Comparison of ENCODE assay signal across 1 cellular context in genomic region chr4:186726440-186727148, GRCh38.
TF ChIP-seq lines count a peak whose summit lies in the region.

No MANE protein-coding gene starts in this region.

TF ChIP-seq in HepG2, 621 proteins besides CTCF, POLR2A, EP300 and RAD21 (continued from another document and continues in another):
- peak; percentile 91 for TF ChIP-seq AGO2 (optimal IDR thresholded peaks at IDR 0.05; ENCODE audit: low read depth, low read length)
- TF ChIP-seq ZNF776 (CRISPR knock-in tag; IDR thresholded peaks at IDR 0.05), result no peak
- peak; percentile 50; the same call in 1 of the 2 replicates for TF ChIP-seq ZNF790 (CRISPR knock-in tag; IDR thresholded peaks at IDR 0.05; ENCODE audit: borderline replicate concordance)
- TF ChIP-seq PRMT3 (CRISPR knock-in tag; IDR thresholded peaks at IDR 0.05; ENCODE audit: borderline replicate concordance, low read depth), result no peak
- TF ChIP-seq BCLAF1 (IDR thresholded peaks at IDR 0.05), result no peak
- peak; percentile 31 for TF ChIP-seq TFE3 (CRISPR knock-in tag; IDR thresholded peaks at IDR 0.05)
- peak; percentile 9; the same call in 1 of the 2 replicates for TF ChIP-seq ZNF800 (CRISPR knock-in tag; IDR thresholded peaks at IDR 0.05)
- TF ChIP-seq ZNF557 (CRISPR knock-in tag; IDR thresholded peaks at IDR 0.05), result no peak
- TF ChIP-seq ZBTB3 (CRISPR knock-in tag; IDR thresholded peaks at IDR 0.05; ENCODE audit: borderline replicate concordance, low read depth), result no peak
- TF ChIP-seq TAF15 (IDR thresholded peaks at IDR 0.05; ENCODE audit: low read depth, low read length, poor library complexity, severe bottlenecking), result peak; percentile 70
- TF ChIP-seq TCF12 (IDR thresholded peaks at IDR 0.05), result no peak
- no peak for TF ChIP-seq TCF12 (CRISPR knock-in tag; IDR thresholded peaks at IDR 0.05)
- TF ChIP-seq ZNF331 (CRISPR knock-in tag; IDR thresholded peaks at IDR 0.05), result peak; percentile 65
- TF ChIP-seq SMC3 (IDR thresholded peaks at IDR 0.05; ENCODE audit: low read length), result no peak
- TF ChIP-seq CENPX (CRISPR knock-in tag; IDR thresholded peaks at IDR 0.05), result no peak
- no peak for TF ChIP-seq NR0B2 (CRISPR knock-in tag; IDR thresholded peaks at IDR 0.05)
- TF ChIP-seq HBP1 (CRISPR knock-in tag; IDR thresholded peaks at IDR 0.05; ENCODE audit: low read depth), result peak; percentile 19; the same call in 1 of the 2 replicates
- TF ChIP-seq MIXL1 (CRISPR knock-in tag; IDR thresholded peaks at IDR 0.05), result peak; percentile 72; the same call in 1 of the 2 replicates
- 0 out of 2 replicates have a peak, but pooled peaks have one; percentile 31 for TF ChIP-seq ZNF225 (CRISPR knock-in tag; IDR thresholded peaks at IDR 0.05)
- TF ChIP-seq GLI4 (CRISPR knock-in tag; IDR thresholded peaks at IDR 0.05; ENCODE audit: borderline replicate concordance), result peak; percentile 83; the same call in 1 of the 2 replicates
- no peak for TF ChIP-seq NFAT5 (CRISPR knock-in tag; IDR thresholded peaks at IDR 0.05)
- TF ChIP-seq ZNF879 (CRISPR knock-in tag; IDR thresholded peaks at IDR 0.05), result peak; percentile 59; the same call in 1 of the 2 replicates
- 0 out of 2 replicates have a peak, but pooled peaks have one; percentile 40 for TF ChIP-seq THYN1 (CRISPR knock-in tag; IDR thresholded peaks at IDR 0.05; ENCODE audit: borderline replicate concordance, low read depth)
- no peak for TF ChIP-seq CBX1 (IDR thresholded peaks at IDR 0.05; ENCODE audit: low read depth)
- peak; percentile 92 for TF ChIP-seq POLR2G (IDR thresholded peaks at IDR 0.05; ENCODE audit: low read depth, low read length)
- TF ChIP-seq HOXD1 (CRISPR knock-in tag; IDR thresholded peaks at IDR 0.05), result no peak
- peak; percentile 54 for TF ChIP-seq POGZ (CRISPR knock-in tag; IDR thresholded peaks at IDR 0.05)
- 0 out of 2 replicates have a peak, but pooled peaks have one; percentile 31 for TF ChIP-seq ZNF280D (CRISPR knock-in tag; IDR thresholded peaks at IDR 0.05)
- TF ChIP-seq PHF20 (CRISPR knock-in tag; IDR thresholded peaks at IDR 0.05), result no peak
- no peak for TF ChIP-seq ZNF549 (CRISPR knock-in tag; IDR thresholded peaks at IDR 0.05)
- TF ChIP-seq SNAI1 (CRISPR knock-in tag; IDR thresholded peaks at IDR 0.05; ENCODE audit: borderline replicate concordance), result no peak
- TF ChIP-seq CBX5 (CRISPR knock-in tag; IDR thresholded peaks at IDR 0.05; ENCODE audit: borderline replicate concordance), result no peak
- no peak for TF ChIP-seq FOXM1 (CRISPR knock-in tag; IDR thresholded peaks at IDR 0.05)
- TF ChIP-seq ZNF878 (CRISPR knock-in tag; IDR thresholded peaks at IDR 0.05), result peak; percentile 49; the same call in 1 of the 2 replicates
- TF ChIP-seq YEATS4 (CRISPR knock-in tag; IDR thresholded peaks at IDR 0.05; ENCODE audit: borderline replicate concordance), result peak; percentile 64; the same call in 1 of the 2 replicates
- TF ChIP-seq ZNF276 (CRISPR knock-in tag; IDR thresholded peaks at IDR 0.05; ENCODE audit: low read depth), result peak; percentile 85; the same call in 1 of the 2 replicates
- peak; percentile 58; the same call in 1 of the 2 replicates for TF ChIP-seq TSC22D2 (CRISPR knock-in tag; IDR thresholded peaks at IDR 0.05; ENCODE audit: borderline replicate concordance)
- TF ChIP-seq PITX1 (CRISPR knock-in tag; IDR thresholded peaks at IDR 0.05), result no peak
- TF ChIP-seq SP1 (IDR thresholded peaks at IDR 0.05), result no peak
- peak; percentile 43; the same call in 1 of the 2 replicates for TF ChIP-seq SP1 (CRISPR knock-in tag; IDR thresholded peaks at IDR 0.05)
- no peak for TF ChIP-seq HCFC1 (IDR thresholded peaks at IDR 0.05; ENCODE audit: low read depth, low read length)
- no peak for TF ChIP-seq PHB2 (IDR thresholded peaks at IDR 0.05; ENCODE audit: partially characterized antibody)
